Comparison of ENCODE assay signal across 25 cellular contexts in the genomic region with DNA sequence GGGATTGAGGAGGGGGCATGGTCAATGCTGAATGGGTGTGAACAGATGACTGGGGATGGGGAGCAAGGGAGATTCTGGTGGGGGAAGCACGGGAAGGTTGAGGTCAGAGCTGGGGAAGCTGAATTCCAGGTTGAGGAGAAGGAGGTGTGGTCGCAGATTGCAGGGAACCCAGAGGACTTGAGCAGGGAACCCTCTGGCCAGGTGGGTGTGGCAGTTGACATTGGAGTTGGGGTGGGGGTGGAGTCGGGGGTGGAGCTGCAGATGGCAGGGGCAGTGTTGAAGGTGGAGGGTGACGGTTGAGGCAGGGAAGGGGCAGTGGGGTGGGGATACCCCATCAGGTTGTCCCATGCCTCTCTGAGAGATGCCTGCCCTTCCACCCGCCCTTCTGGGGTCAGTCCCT.
"Had no signal": no experiment of that assay in that cellular context is flagged by ENCODE, and none has a peak within 500 bp of the region (broad histone marks: within the 10 kb centered on the region; RNA-seq: fewer than 3 reads in every experiment).

No MANE protein-coding gene starts in this region.

- H3K4me1 ChIP-seq: ascending aorta, breast epithelium, colonic mucosa had no signal

- H3K27ac ChIP-seq: ascending aorta, breast epithelium, cardiac muscle cell, colonic mucosa, epithelial cell of prostate, esophagus squamous epithelium, gastroesophageal sphincter had no signal

- H3K36me3 Mint-ChIP-seq: brain had no signal

- H3K27me3 ChIP-seq: ascending aorta, breast epithelium, colonic mucosa had no signal

- ATAC-seq: activated CD4-positive, CD25-positive, alpha-beta regulatory T cell treated with anti-CD3 and anti-CD28 coated beads, Interleukin-2, amount 50 U/mL, for 24 hours; activated CD8-positive, alpha-beta T cell treated with anti-CD3 and anti-CD28 coated beads, Interleukin-2, amount 10 ng/mL, durations not matched to agents 7 days and 5 days; activated T-cell treated with anti-CD3 and anti-CD28 coated beads, Interleukin-2, amount 50 U/mL, for 4 hours; activated T-helper 17 cell treated with anti-CD3 and anti-CD28 coated beads, Interleukin-2, amount 50 U/mL, for 72 hours; gastroesophageal sphincter had no signal

- H3K27ac Mint-ChIP-seq: activated CD8-positive, alpha-beta T cell treated with anti-CD3 and anti-CD28 coated beads, Interleukin-2, amount 10 ng/mL, durations not matched to agents 7 days and 5 days; activated naive CD8-positive, alpha-beta T cell; activated T-helper 17 cell treated with anti-CD3 and anti-CD28 coated beads, Interleukin-2, amount 50 U/mL, for 72 hours; brain had no signal

- H3K36me3 ChIP-seq: ascending aorta, breast epithelium, cardiac muscle cell, colonic mucosa, esophagus squamous epithelium, gastroesophageal sphincter had no signal

- H3K4me3 Mint-ChIP-seq: activated CD8-positive, alpha-beta T cell treated with anti-CD3 and anti-CD28 coated beads, Interleukin-2, amount 10 ng/mL, durations not matched to agents 7 days and 5 days; activated naive CD8-positive, alpha-beta T cell; activated T-cell treated with anti-CD3 and anti-CD28 coated beads, Interleukin-2, amount 50 U/mL, for 4 hours; activated T-helper 17 cell treated with anti-CD3 and anti-CD28 coated beads, Interleukin-2, amount 50 U/mL, for 72 hours; brain had no signal

- H3K4me1 Mint-ChIP-seq: activated T-helper 17 cell treated with anti-CD3 and anti-CD28 coated beads, Interleukin-2, amount 50 U/mL, for 72 hours; brain had no signal

- H3K9me3 ChIP-seq: breast epithelium, colonic mucosa, esophagus squamous epithelium had no signal

- H3K4me3 ChIP-seq: ascending aorta, breast epithelium, cardiac muscle cell, colonic mucosa, esophagus squamous epithelium, gastroesophageal sphincter had no signal

- H3K9me3 Mint-ChIP-seq: activated T-helper 17 cell treated with anti-CD3 and anti-CD28 coated beads, Interleukin-2, amount 50 U/mL, for 72 hours had no signal

- DNase-seq: activated CD4-positive, alpha-beta T cell treated with anti-CD3 and anti-CD28 coated beads for 48 hours; activated CD4-positive, alpha-beta T cell treated with anti-CD3 and anti-CD28 coated beads, Interleukin-2, amount 50 U/mL, for 1 hour; activated CD4-positive, alpha-beta T cell treated with anti-CD3 and anti-CD28 coated beads, Interleukin-2, amount 50 U/mL, for 48 hours; activated CD8-positive, alpha-beta T cell treated with anti-CD3 and anti-CD28 coated beads, Interleukin-2, amount 10 ng/mL, durations not matched to agents 7 days and 5 days; activated effector memory CD4-positive, alpha-beta T cell treated with Interleukin-2 at 50 U/mL for 16 hours; activated gamma-delta T cell treated with Interleukin-2 at 50 U/mL for 16 hours; activated naive CD4-positive, alpha-beta T cell treated with anti-CD3 and anti-CD28 coated beads, Interleukin-2, amount 50 U/mL, for 16 hours; activated naive CD4-positive, alpha-beta T cell treated with Interleukin-2 at 50 U/mL for 16 hours; activated T-cell treated with anti-CD3 and anti-CD28 coated beads, Interleukin-2, amount 50 U/mL, for 4 hours; central memory CD4-positive, alpha-beta T cell; cerebellar nuclear complex; colonic mucosa; effector CD8-positive, alpha-beta T cell; esophagus squamous epithelium; foreskin melanocyte; T-helper 2 cell had no signal
